1 cellular context compared by ENCODE assay signal in the genomic region with DNA sequence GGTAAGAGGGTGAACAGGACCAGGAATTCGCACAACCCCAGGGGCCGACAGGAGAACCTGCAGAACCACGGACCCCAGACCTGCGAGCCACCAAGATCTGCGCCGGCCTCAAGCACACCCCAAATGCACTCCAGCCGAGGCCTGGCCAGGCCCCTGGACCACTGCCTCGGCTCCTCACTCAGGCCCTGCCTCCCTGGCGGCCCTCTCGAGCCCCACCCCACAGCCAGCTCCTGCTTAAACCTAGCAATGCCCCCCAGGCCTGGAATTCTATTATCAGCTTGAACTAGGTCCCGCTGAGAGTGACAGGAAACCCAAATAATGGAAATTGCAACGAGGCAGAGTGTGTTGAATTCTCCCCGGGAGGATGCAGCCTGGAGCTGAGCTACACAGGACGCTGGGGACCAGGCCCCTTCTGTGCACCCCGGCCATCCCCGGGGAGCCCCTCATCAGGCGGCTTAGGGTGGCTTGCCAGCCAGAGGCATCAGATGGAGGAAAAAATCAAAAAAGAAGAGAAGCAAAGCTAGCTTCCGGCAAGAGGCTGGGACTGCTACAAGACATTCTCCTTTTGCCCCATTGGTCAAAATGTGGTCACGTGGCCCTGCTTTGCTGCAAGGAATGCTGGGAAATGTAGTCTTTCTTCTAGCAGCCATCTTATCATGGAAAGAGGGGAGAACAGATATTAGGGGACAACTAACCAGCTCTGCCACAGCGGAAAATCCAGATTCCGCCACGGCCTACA.
TF ChIP-seq lines count a peak whose summit lies in the region.

No MANE protein-coding gene starts in this region.

TF ChIP-seq in WTC11, 78 proteins besides CTCF, POLR2A, EP300 and RAD21 (continued from another document):
- TF ChIP-seq, protein P1, sequence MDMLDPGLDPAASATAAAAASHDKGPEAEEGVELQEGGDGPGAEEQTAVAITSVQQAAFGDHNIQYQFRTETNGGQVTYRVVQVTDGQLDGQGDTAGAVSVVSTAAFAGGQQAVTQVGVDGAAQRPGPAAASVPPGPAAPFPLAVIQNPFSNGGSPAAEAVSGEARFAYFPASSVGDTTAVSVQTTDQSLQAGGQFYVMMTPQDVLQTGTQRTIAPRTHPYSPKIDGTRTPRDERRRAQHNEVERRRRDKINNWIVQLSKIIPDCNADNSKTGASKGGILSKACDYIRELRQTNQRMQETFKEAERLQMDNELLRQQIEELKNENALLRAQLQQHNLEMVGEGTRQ (CRISPR knock-in tag; IDR thresholded peaks at IDR 0.05), result peak; percentile 96
- TF ChIP-seq, protein P2, sequence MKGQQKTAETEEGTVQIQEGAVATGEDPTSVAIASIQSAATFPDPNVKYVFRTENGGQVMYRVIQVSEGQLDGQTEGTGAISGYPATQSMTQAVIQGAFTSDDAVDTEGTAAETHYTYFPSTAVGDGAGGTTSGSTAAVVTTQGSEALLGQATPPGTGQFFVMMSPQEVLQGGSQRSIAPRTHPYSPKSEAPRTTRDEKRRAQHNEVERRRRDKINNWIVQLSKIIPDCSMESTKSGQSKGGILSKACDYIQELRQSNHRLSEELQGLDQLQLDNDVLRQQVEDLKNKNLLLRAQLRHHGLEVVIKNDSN (CRISPR knock-in tag; IDR thresholded peaks at IDR 0.05), result peak; percentile 96
- TF ChIP-seq ZNF219 (CRISPR knock-in tag; IDR thresholded peaks at IDR 0.05; ENCODE audit: borderline replicate concordance) (no peak), NFYB (CRISPR knock-in tag; conservative IDR thresholded peaks at IDR 0.05; ENCODE audit: low read depth) (peak; percentile 54; the same call in 1 of the 2 replicates), ZNF232 (CRISPR knock-in tag; IDR thresholded peaks at IDR 0.05) (no peak), ETV6 (CRISPR knock-in tag; IDR thresholded peaks at IDR 0.05) (no peak), GTF2I (CRISPR knock-in tag; conservative IDR thresholded peaks at IDR 0.05) (no peak), NR2C2 (CRISPR knock-in tag; IDR thresholded peaks at IDR 0.05) (no peak), ELF4 (CRISPR knock-in tag; IDR thresholded peaks at IDR 0.05; ENCODE audit: low read depth) (no peak), OVOL2 (CRISPR knock-in tag; IDR thresholded peaks at IDR 0.05; ENCODE audit: borderline replicate concordance) (no peak)
